13 cellular contexts compared by ENCODE assay signal in genomic region chr2:81266106-81266505, GRCh38.
DNase-seq lines count a peak whose midpoint lies in the region; ATAC-seq and TF ChIP-seq lines count a peak whose summit lies in the region.
"Had no signal": no experiment of that assay in that cellular context is flagged by ENCODE, and none has a peak within 500 bp of the region (broad histone marks: within the 10 kb centered on the region; RNA-seq: fewer than 3 reads in every experiment).

No MANE protein-coding gene starts in this region.

- H3K4ac ChIP-seq in H9 (ENCODE audit: low read depth, low read length), result no peak overlapping the region

- H3T11ph ChIP-seq in H9 (ENCODE audit: low read length), result no peak overlapping the region

- no peak overlapping the region for H2BK12ac ChIP-seq in H9 (ENCODE audit: insufficient read length, low read depth, low read length)

- no peak overlapping the region for H2BK20ac ChIP-seq in H9 (ENCODE audit: low read depth, low read length, poor library complexity, severe bottlenecking)

- no peak overlapping the region for H2BK15ac ChIP-seq in H9 (ENCODE audit: low read depth, low read length)

- H2BK5ac ChIP-seq in H9 (ENCODE audit: insufficient read length, low read length), result no peak overlapping the region

- H3K4me1 ChIP-seq in H9 (ENCODE audit: insufficient read depth, low read length) (no peaks in the 10 kb centered on the region), RWPE2 (ENCODE audit: insufficient read depth, poor library complexity, severe bottlenecking) (no peaks in the 10 kb centered on the region)

- no peaks in the 10 kb centered on the region for H3K79me2 ChIP-seq in H9 (ENCODE audit: insufficient read depth, low read length)

- no peaks in the 10 kb centered on the region for H3K4me1 Mint-ChIP-seq in H9
- H3K4me1 Mint-ChIP-seq: activated naive CD8-positive, alpha-beta T cell treated with anti-CD3 and anti-CD28 coated beads, Interleukin-2, amount 10 ng/mL, durations not matched to agents 7 days and 5 days had no signal

- peaks cover 0 to 14% (median 2%) of the 10 kb centered on the region in 3 experiments; a peak in 1 of 7 replicates for H3K36me3 Mint-ChIP-seq in H9 (ENCODE audit: insufficient read depth in 1 of 3, low read depth in 3 of 3)
- H3K36me3 Mint-ChIP-seq: activated naive CD8-positive, alpha-beta T cell treated with anti-CD3 and anti-CD28 coated beads, Interleukin-2, amount 10 ng/mL, durations not matched to agents 7 days and 5 days had no signal

- H3K4me3 ChIP-seq in RWPE2 (ENCODE audit: severe bottlenecking), result no peak overlapping the region
- H3K4me3 ChIP-seq: thoracic aorta had no signal

- no peak overlapping the region for H4K8ac ChIP-seq in H9 (replicated peaks; ENCODE audit: insufficient read length, low read depth, low read length)

- no peaks in the 10 kb centered on the region for H3K27me3 Mint-ChIP-seq in H9 (ENCODE audit: low read depth)
- H3K27me3 Mint-ChIP-seq: activated naive CD8-positive, alpha-beta T cell treated with anti-CD3 and anti-CD28 coated beads, Interleukin-2, amount 10 ng/mL, durations not matched to agents 7 days and 5 days had no signal

- no peak overlapping the region for H3K18ac ChIP-seq in H9 (ENCODE audit: insufficient read length, low read depth, low read length)

- H3K14ac ChIP-seq in H9 (ENCODE audit: insufficient read depth, low read length), result no peak overlapping the region

- H3K36me3 ChIP-seq in RWPE2 (ENCODE audit: low read depth), result no peaks in the 10 kb centered on the region
- H3K36me3 ChIP-seq: thoracic aorta had no signal

- H3K27ac Mint-ChIP-seq in H9, result no peak overlapping the region
- H3K27ac Mint-ChIP-seq: activated naive CD8-positive, alpha-beta T cell treated with anti-CD3 and anti-CD28 coated beads, Interleukin-2, amount 10 ng/mL, durations not matched to agents 7 days and 5 days had no signal

- WGBS in H9 (ENCODE audit: extremely low coverage, insufficient read length, low lambda C conversion rate), result no CpG with 5 or more reads among the region's 1 CpG

- H2AFZ ChIP-seq in H9 (ENCODE audit: low read length), result no peak overlapping the region

- peaks cover 21 to 22% of the 10 kb centered on the region in 2 experiments for H3K9me3 Mint-ChIP-seq in H9
- H3K9me3 Mint-ChIP-seq: activated naive CD8-positive, alpha-beta T cell treated with anti-CD3 and anti-CD28 coated beads, Interleukin-2, amount 10 ng/mL, durations not matched to agents 7 days and 5 days had no signal

- no peaks in the 10 kb centered on the region for H3K9me3 ChIP-seq in H9 (ENCODE audit: control insufficient read depth, low read depth, low read length)
- no peaks in the 10 kb centered on the region for H3K9me3 ChIP-seq in RWPE2 (ENCODE audit: severe bottlenecking)
- H3K9me3 ChIP-seq: thoracic aorta had no signal

- no peaks in the 10 kb centered on the region for H3K79me1 ChIP-seq in H9 (ENCODE audit: insufficient read depth, low read depth, low read length, poor library complexity, severe bottlenecking)

- H3K9ac ChIP-seq in H9 (ENCODE audit: extremely low read depth, insufficient read length, low read length), result no peak overlapping the region

- no peak overlapping the region for H3K4me3 Mint-ChIP-seq in H9
- H3K4me3 Mint-ChIP-seq: activated naive CD8-positive, alpha-beta T cell treated with anti-CD3 and anti-CD28 coated beads, Interleukin-2, amount 10 ng/mL, durations not matched to agents 7 days and 5 days had no signal

- H2BK120ac ChIP-seq in H9 (ENCODE audit: low read depth, low read length, poor library complexity, severe bottlenecking), result no peak overlapping the region

- ATAC-seq in RWPE2 (ENCODE audit: low read depth) (no peak), HG02678 (IDR thresholded peaks at IDR 0.05; ENCODE audit: unreplicated experiment) (no peak)

- H4K20me1 ChIP-seq in H9 (ENCODE audit: control insufficient read depth, insufficient read depth, insufficient read length), result no peaks in the 10 kb centered on the region

- peak; percentile 79 for TF ChIP-seq CTCF in H9 (conservative IDR thresholded peaks at IDR 0.05)
- peak; percentile 64 for TF ChIP-seq CTCF in RWPE2 (IDR thresholded peaks at IDR 0.05; ENCODE audit: poor library complexity, severe bottlenecking)

- no peak overlapping the region for H3K4me2 ChIP-seq in H9 (ENCODE audit: insufficient read depth, insufficient read length, low read length)

- H3K27ac ChIP-seq in H9 (ENCODE audit: insufficient read length, low read depth, low read length) (no peak overlapping the region), RWPE2 (ENCODE audit: poor library complexity, severe bottlenecking) (no peak overlapping the region)
- H3K27ac ChIP-seq: thoracic aorta had no signal

- H3K27me3 ChIP-seq in H9 (ENCODE audit: insufficient read depth, low read length) (no peaks in the 10 kb centered on the region), RWPE2 (ENCODE audit: insufficient read depth, poor library complexity, severe bottlenecking) (no peaks in the 10 kb centered on the region)

- H3K23me2 ChIP-seq in H9 (ENCODE audit: insufficient read length, low read depth, low read length, poor library complexity, severe bottlenecking), result no peaks in the 10 kb centered on the region

- DNase-seq in DMS 273 (lab: John Stamatoyannopoulos, UW; ENCODE audit: unreplicated experiment) (peak; percentile 32), DMS 273 treated with DMSO at 0.1 percent for 48 hours (lab: John Stamatoyannopoulos, UW) (no peak), H9 (peak; percentile 28), RWPE2 (ENCODE audit: low spot score) (no peak), kidney glomerular epithelial cell (lab: John Stamatoyannopoulos, UW) (peak; percentile 18), HuH-7 (ENCODE audit: low spot score) (no peak)
- no peak for DNase-seq in activated effector memory CD4-positive, alpha-beta T cell treated with anti-CD3 and anti-CD28 coated beads, Interleukin-2, amount 50 U/mL, for 16 hours
- DNase-seq: 8988T; activated naive CD8-positive, alpha-beta T cell treated with anti-CD3 and anti-CD28 coated beads, Interleukin-2, amount 10 ng/mL, durations not matched to agents 7 days and 5 days; effector memory CD4-positive, alpha-beta T cell; GDM1 had no signal

- H4K5ac ChIP-seq in H9 (ENCODE audit: insufficient read length, low read depth, low read length), result no peak overlapping the region

- no peak overlapping the region for H2AK5ac ChIP-seq in H9 (ENCODE audit: insufficient read length, low read length)

- no peak overlapping the region for H3K56ac ChIP-seq in H9 (ENCODE audit: insufficient read length, low read depth, low read length)

- H4K91ac ChIP-seq in H9 (ENCODE audit: insufficient read length, low read depth, low read length), result no peak overlapping the region

- H3K23ac ChIP-seq in H9 (ENCODE audit: insufficient read length, low read depth, low read length), result no peak overlapping the region

Comparison
In these comparisons a context has a peak if more than half of its experiments do, and no peak if none do; other contexts are left out.
1. DNase-seq: peak in DMS 273 (single experiment), H9 (single experiment) and kidney glomerular epithelial cell (single experiment); none in DMS 273 treated with DMSO at 0.1 percent for 48 hours (single experiment), RWPE2 (single experiment), activated effector memory CD4-positive, alpha-beta T cell treated with anti-CD3 and anti-CD28 coated beads, Interleukin-2, amount 50 U/mL, for 16 hours (single experiment) and HuH-7 (single experiment).